In the genomic region with DNA sequence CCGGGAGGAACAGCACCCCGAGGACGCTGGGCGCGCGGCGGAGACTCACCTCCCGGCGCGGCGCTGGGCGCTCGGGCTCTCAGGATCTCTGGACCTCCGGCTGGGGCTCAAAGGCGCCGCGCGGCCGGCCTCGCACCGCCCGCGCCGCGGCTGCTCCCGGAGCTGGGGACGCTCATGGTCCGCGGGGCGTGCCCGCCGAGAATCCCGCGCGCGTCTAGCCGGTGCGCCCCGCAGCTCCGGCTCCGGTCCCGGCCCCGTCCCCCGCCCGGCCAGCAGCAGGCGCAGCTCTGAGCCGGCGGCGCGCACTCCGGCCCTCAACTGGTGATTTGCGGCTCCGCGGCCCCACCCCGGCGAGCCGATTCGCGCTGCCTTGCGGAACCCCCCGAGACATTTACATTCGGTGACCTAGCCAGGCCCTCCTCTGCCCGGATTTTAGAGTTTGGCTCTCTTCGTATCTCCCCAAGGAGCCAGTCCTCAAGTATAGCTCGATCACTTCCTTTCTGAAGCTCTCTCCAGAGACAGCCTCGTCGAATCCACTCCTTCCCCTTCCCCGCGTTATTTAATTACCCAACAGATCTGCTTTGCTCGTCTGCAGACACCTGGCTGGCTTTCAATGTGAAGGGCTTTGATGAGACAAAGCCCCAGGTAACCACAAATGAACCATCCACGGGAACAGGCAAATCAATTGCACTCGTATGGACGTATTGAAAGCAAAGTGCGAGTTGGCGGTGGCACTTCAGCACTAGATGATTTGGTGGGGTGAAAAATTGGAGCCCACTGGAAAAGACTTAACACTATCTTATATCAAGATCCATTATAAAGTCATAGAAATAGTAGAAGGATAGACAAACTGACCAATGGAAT, we compare ENCODE assay signal across 1 cellular context.
TF ChIP-seq lines count a peak whose summit lies in the region.

A gene (minus strand): TSS at position 289 of the 864 bp plus-strand sequence. CDS start 6,907 bp downstream, outside the sequence.

TF ChIP-seq in IMR-90, 13 proteins besides CTCF, POLR2A, EP300 and RAD21 (continued from another document):
- TF ChIP-seq MAZ (IDR thresholded peaks at IDR 0.05; ENCODE audit: borderline replicate concordance, low read depth, low read length) (peak; percentile 45; the same call in 1 of the 2 replicates), MXI1 (IDR thresholded peaks at IDR 0.05; ENCODE audit: borderline replicate concordance, low read depth, low read length) (peak; percentile 33; the same call in 1 of the 2 replicates)
